Comparison of ENCODE assay signal across 7 cellular contexts in the genomic region with DNA sequence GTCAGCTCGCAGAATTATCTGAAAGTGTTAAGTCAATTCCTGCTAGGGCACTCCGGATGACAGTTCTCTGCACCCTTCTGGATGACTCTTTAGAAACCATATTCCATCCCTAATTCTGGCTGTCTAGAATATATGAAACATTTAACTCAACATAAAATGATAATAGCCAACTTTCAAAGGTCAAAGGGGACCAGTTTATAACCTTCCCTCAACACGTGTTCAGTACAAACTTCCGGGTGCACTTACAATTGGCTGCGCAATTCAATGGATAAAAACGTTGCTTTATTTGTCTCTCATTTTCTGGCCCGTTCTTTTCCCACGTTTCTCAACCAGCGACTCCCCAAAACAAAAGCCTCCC.
A peak's percentile ranks its signal among the peaks of the same experiment; 100 is the strongest.
DNase-seq lines count a peak whose midpoint lies in the region; ATAC-seq and TF ChIP-seq lines count a peak whose summit lies in the region.

No MANE protein-coding gene starts in this region.

- H3K27me3 ChIP-seq in MM.1S (replicated peaks; ENCODE audit: insufficient read depth, low read length) (no peaks in the 10 kb centered on the region), mucosa of stomach (ENCODE audit: control insufficient read depth, insufficient read depth, low read length) (no peaks in the 10 kb centered on the region)

- peak overlapping the region; percentile 65; the same call in 1 of the 2 replicates for H3K9ac ChIP-seq in MM.1S (ENCODE audit: low read length)
- peak overlapping the region; percentile 87 for H3K9ac ChIP-seq in mucosa of stomach (ENCODE audit: low read length)

- no peak for TF ChIP-seq CTCF in GM10248 (IDR thresholded peaks at IDR 0.05; ENCODE audit: control extremely low read depth, extremely low read depth, low read depth, missing control alignments)
- no peak for TF ChIP-seq CTCF in MM.1S (IDR thresholded peaks at IDR 0.05; ENCODE audit: low read length)
- no peak for TF ChIP-seq CTCF in cardiac fibroblast (IDR thresholded peaks at IDR 0.05; ENCODE audit: low read depth, low read length)

- no peaks in the 10 kb centered on the region for H3K9me2 ChIP-seq in MM.1S (replicated peaks; ENCODE audit: insufficient read depth, low read length)

- POLR2A ChIA-PET in GM10248 (lab: Yijun Ruan, JAX) = interaction anchor here (0.7 to 2.8 kb wide), 4 partner anchors 11 to 80 kb away, joined by 3 to 26 read pairs (median 4); a partner anchor contains a TSS

- H3K79me2 ChIP-seq in MM.1S (ENCODE audit: low read length) = peaks cover 59% of the 10 kb centered on the region

- H3K4me1 ChIP-seq in MM.1S (ENCODE audit: low read length) (no peaks in the 10 kb centered on the region), mucosa of stomach (ENCODE audit: control insufficient read depth, insufficient read depth, low read length) (peaks cover 10% of the 10 kb centered on the region)

- no peak overlapping the region for H2AFZ ChIP-seq in MM.1S (ENCODE audit: low read length)

- peaks cover 8% of the 10 kb centered on the region for H3F3A ChIP-seq in MM.1S (ENCODE audit: insufficient read depth, low read length)

- DNase-seq in GM10248 (ENCODE audit: extremely low spot score) = peak; percentile 39
- DNase-seq in MM.1S = no peak
- DNase-seq in cardiac fibroblast (ENCODE audit: low read depth in 2 of 2) = no peak
- no peak for DNase-seq in NCI-H1417 treated with DMSO at 0.1 percent for 48 hours (lab: John Stamatoyannopoulos, UW)
- DNase-seq in NK-92 (lab: John Stamatoyannopoulos, UW; ENCODE audit: unreplicated experiment) = no peak

- no peaks in the 10 kb centered on the region for H4K20me1 ChIP-seq in MM.1S (ENCODE audit: insufficient read depth, low read length)

- peak overlapping the region; percentile 23; the same call in 1 of the 2 replicates for H3K27ac ChIP-seq in MM.1S (ENCODE audit: low read length)

- H3K9me3 ChIP-seq in MM.1S (replicated peaks; ENCODE audit: insufficient read depth, low read length) (no peaks in the 10 kb centered on the region), mucosa of stomach (ENCODE audit: control insufficient read depth, low read length) (no peaks in the 10 kb centered on the region)

- no peak for ATAC-seq in HG03442 (IDR thresholded peaks at IDR 0.05; ENCODE audit: unreplicated experiment)

- H3K36me3 ChIP-seq in MM.1S (replicated peaks; ENCODE audit: insufficient read depth, low read length) (no peaks in the 10 kb centered on the region), mucosa of stomach (ENCODE audit: control insufficient read depth, insufficient read depth, low read length) (no peaks in the 10 kb centered on the region)

- H3K4me3 ChIP-seq in MM.1S (ENCODE audit: low read length) (peak overlapping the region; percentile 76), cardiac fibroblast (replicated peaks in 1 of 2; ENCODE audit: low read depth in 2 of 2, low read length in 2 of 2) (peak overlapping the region; percentile 91 to 97), mucosa of stomach (ENCODE audit: low read length) (peak overlapping the region; percentile 92)

- peak overlapping the region; percentile 83 for H3K4me2 ChIP-seq in MM.1S (ENCODE audit: low read depth, low read length)

- CTCF ChIA-PET in GM10248 (lab: Yijun Ruan, JAX) = no interaction called here
